In genomic region chr16:19874816-19875546, GRCh38 we compare ENCODE assay signal across 1 cellular context.
TF ChIP-seq lines count a peak whose summit lies in the region.

No MANE protein-coding gene starts in this region.

TF ChIP-seq in WTC11, 78 proteins besides CTCF, POLR2A, EP300 and RAD21:
- TF ChIP-seq, protein P1, sequence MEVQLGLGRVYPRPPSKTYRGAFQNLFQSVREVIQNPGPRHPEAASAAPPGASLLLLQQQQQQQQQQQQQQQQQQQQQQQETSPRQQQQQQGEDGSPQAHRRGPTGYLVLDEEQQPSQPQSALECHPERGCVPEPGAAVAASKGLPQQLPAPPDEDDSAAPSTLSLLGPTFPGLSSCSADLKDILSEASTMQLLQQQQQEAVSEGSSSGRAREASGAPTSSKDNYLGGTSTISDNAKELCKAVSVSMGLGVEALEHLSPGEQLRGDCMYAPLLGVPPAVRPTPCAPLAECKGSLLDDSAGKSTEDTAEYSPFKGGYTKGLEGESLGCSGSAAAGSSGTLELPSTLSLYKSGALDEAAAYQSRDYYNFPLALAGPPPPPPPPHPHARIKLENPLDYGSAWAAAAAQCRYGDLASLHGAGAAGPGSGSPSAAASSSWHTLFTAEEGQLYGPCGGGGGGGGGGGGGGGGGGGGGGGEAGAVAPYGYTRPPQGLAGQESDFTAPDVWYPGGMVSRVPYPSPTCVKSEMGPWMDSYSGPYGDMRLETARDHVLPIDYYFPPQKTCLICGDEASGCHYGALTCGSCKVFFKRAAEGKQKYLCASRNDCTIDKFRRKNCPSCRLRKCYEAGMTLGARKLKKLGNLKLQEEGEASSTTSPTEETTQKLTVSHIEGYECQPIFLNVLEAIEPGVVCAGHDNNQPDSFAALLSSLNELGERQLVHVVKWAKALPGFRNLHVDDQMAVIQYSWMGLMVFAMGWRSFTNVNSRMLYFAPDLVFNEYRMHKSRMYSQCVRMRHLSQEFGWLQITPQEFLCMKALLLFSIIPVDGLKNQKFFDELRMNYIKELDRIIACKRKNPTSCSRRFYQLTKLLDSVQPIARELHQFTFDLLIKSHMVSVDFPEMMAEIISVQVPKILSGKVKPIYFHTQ (CRISPR knock-in tag; IDR thresholded peaks at IDR 0.05) = no peak
- TF ChIP-seq FOXP1 (CRISPR knock-in tag; IDR thresholded peaks at IDR 0.05; ENCODE audit: borderline replicate concordance) = no peak
- TF ChIP-seq OVOL2 (CRISPR knock-in tag; IDR thresholded peaks at IDR 0.05; ENCODE audit: borderline replicate concordance) = no peak
- no peak for TF ChIP-seq JUN (CRISPR knock-in tag; IDR thresholded peaks at IDR 0.05)
- no peak for TF ChIP-seq ZNF121 (CRISPR knock-in tag; IDR thresholded peaks at IDR 0.05)
- TF ChIP-seq ESRRA (CRISPR knock-in tag; IDR thresholded peaks at IDR 0.05; ENCODE audit: borderline replicate concordance) = no peak
- TF ChIP-seq ERG (CRISPR knock-in tag; IDR thresholded peaks at IDR 0.05) = no peak
- TF ChIP-seq PRRX2 (CRISPR knock-in tag; IDR thresholded peaks at IDR 0.05) = no peak
- no peak for TF ChIP-seq ARID4B (CRISPR knock-in tag; IDR thresholded peaks at IDR 0.05; ENCODE audit: borderline replicate concordance)
- TF ChIP-seq, protein P2, sequence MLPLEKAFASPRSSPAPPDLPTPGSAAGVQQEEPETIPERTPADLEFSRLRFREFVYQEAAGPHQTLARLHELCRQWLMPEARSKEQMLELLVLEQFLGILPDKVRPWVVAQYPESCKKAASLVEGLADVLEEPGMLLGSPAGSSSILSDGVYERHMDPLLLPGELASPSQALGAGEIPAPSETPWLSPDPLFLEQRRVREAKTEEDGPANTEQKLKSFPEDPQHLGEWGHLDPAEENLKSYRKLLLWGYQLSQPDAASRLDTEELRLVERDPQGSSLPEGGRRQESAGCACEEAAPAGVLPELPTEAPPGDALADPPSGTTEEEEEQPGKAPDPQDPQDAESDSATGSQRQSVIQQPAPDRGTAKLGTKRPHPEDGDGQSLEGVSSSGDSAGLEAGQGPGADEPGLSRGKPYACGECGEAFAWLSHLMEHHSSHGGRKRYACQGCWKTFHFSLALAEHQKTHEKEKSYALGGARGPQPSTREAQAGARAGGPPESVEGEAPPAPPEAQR (CRISPR knock-in tag; IDR thresholded peaks at IDR 0.05) = no peak
- TF ChIP-seq MYBL2 (CRISPR knock-in tag; IDR thresholded peaks at IDR 0.05) = no peak
- TF ChIP-seq, protein P3, sequence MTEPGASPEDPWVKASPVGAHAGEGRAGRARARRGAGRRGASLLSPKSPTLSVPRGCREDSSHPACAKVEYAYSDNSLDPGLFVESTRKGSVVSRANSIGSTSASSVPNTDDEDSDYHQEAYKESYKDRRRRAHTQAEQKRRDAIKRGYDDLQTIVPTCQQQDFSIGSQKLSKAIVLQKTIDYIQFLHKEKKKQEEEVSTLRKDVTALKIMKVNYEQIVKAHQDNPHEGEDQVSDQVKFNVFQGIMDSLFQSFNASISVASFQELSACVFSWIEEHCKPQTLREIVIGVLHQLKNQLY (CRISPR knock-in tag; IDR thresholded peaks at IDR 0.05) = no peak
- no peak for TF ChIP-seq PREB (CRISPR knock-in tag; IDR thresholded peaks at IDR 0.05; ENCODE audit: borderline replicate concordance)
- no peak for TF ChIP-seq ZNF671 (CRISPR knock-in tag; IDR thresholded peaks at IDR 0.05)
- TF ChIP-seq GTF2I (CRISPR knock-in tag; conservative IDR thresholded peaks at IDR 0.05) = no peak
- TF ChIP-seq JAZF1 (CRISPR knock-in tag; IDR thresholded peaks at IDR 0.05) = no peak
- TF ChIP-seq FOXJ3 (CRISPR knock-in tag; IDR thresholded peaks at IDR 0.05; ENCODE audit: borderline replicate concordance) = no peak
